Comparison of ENCODE assay signal across 1 cellular context in the genomic region with DNA sequence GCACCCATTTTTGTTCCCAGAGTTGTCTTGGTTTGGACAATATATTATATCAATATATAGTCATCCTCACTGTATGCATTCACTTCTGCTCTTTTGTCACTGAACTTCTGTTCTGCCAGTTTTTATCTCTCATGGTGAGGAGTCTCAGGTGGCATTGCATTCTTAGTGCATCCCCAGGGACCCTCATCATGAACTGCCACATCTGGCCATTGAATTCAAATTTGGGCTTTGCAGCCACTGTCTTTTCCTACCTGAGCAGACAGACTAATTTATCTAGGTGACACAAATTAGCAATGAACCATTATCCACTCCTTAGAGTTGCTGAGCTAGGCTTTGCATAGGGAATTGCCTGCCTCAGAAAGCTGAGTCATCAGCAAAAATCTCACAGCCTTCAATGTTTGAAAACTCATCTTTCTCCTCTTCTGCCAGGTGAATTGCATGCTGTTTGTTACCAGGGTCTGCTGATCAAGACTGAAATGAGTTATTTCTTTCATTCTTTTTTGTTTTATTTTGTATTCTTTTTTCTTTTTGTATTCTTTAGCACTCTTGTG.
TF ChIP-seq lines count a peak whose summit lies in the region.

No MANE protein-coding gene starts in this region.

TF ChIP-seq in K562, 482 proteins besides CTCF, POLR2A, EP300 and RAD21 (continued from another document):
- TF ChIP-seq ZBTB11 (CRISPR knock-in tag; IDR thresholded peaks at IDR 0.05): no peak
- no peak for TF ChIP-seq PCBP1 (IDR thresholded peaks at IDR 0.05; ENCODE audit: low read depth, low read length, poor library complexity, severe bottlenecking)
- no peak for TF ChIP-seq CBFB (CRISPR knock-in tag; IDR thresholded peaks at IDR 0.05)
- TF ChIP-seq HMGXB4 (CRISPR knock-in tag; IDR thresholded peaks at IDR 0.05): no peak
- no peak for TF ChIP-seq ARID3A (IDR thresholded peaks at IDR 0.05; ENCODE audit: borderline replicate concordance, low read depth, low read length)
- no peak for TF ChIP-seq ZNF444 (CRISPR knock-in tag; IDR thresholded peaks at IDR 0.05)
- no peak for TF ChIP-seq MEIS2 (IDR thresholded peaks at IDR 0.05; ENCODE audit: partially characterized antibody)
- no peak for TF ChIP-seq MEF2A (IDR thresholded peaks at IDR 0.05; ENCODE audit: control insufficient read depth, low read depth, low read length)
- peak; percentile 67 for TF ChIP-seq MAFK (IDR thresholded peaks at IDR 0.05; ENCODE audit: low read length)
- peak; percentile 68 for TF ChIP-seq NFE2 (IDR thresholded peaks at IDR 0.05; ENCODE audit: low read depth)
- TF ChIP-seq PTTG1 (tag; IDR thresholded peaks at IDR 0.05; ENCODE audit: low read depth): no peak
- TF ChIP-seq ZNF436 (CRISPR knock-in tag; IDR thresholded peaks at IDR 0.05): no peak
- TF ChIP-seq MCM5 (IDR thresholded peaks at IDR 0.05; ENCODE audit: low read depth): no peak
- TF ChIP-seq, protein P1, sequence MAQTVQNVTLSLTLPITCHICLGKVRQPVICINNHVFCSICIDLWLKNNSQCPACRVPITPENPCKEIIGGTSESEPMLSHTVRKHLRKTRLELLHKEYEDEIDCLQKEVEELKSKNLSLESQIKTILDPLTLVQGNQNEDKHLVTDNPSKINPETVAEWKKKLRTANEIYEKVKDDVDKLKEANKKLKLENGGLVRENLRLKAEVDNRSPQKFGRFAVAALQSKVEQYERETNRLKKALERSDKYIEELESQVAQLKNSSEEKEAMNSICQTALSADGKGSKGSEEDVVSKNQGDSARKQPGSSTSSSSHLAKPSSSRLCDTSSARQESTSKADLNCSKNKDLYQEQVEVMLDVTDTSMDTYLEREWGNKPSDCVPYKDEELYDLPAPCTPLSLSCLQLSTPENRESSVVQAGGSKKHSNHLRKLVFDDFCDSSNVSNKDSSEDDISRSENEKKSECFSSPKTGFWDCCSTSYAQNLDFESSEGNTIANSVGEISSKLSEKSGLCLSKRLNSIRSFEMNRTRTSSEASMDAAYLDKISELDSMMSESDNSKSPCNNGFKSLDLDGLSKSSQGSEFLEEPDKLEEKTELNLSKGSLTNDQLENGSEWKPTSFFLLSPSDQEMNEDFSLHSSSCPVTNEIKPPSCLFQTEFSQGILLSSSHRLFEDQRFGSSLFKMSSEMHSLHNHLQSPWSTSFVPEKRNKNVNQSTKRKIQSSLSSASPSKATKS (CRISPR knock-in tag; IDR thresholded peaks at IDR 0.05): no peak
- no peak for TF ChIP-seq U2AF1 (optimal IDR thresholded peaks at IDR 0.05; ENCODE audit: low read depth, low read length)
- TF ChIP-seq HINFP (tag; conservative IDR thresholded peaks at IDR 0.05; ENCODE audit: low read depth): no peak
- peak; percentile 91 for TF ChIP-seq ZNF316 (IDR thresholded peaks at IDR 0.05)
- no peak for TF ChIP-seq ZNF12 (CRISPR knock-in tag; IDR thresholded peaks at IDR 0.05)
- TF ChIP-seq MTF1 (CRISPR knock-in tag; IDR thresholded peaks at IDR 0.05; ENCODE audit: borderline replicate concordance): no peak
- peak; percentile 89 for TF ChIP-seq C11orf30 (IDR thresholded peaks at IDR 0.05; ENCODE audit: low read depth)
- peak; percentile 58; the same call in 1 of the 2 replicates for TF ChIP-seq MAFF (IDR thresholded peaks at IDR 0.05; ENCODE audit: low read length)
- no peak for TF ChIP-seq PHF21A (IDR thresholded peaks at IDR 0.05; ENCODE audit: borderline replicate concordance, low read depth)
- TF ChIP-seq ZNF274 (IDR thresholded peaks at IDR 0.05; ENCODE audit: borderline replicate concordance, low read depth, low read length): no peak
- TF ChIP-seq, protein P2, sequence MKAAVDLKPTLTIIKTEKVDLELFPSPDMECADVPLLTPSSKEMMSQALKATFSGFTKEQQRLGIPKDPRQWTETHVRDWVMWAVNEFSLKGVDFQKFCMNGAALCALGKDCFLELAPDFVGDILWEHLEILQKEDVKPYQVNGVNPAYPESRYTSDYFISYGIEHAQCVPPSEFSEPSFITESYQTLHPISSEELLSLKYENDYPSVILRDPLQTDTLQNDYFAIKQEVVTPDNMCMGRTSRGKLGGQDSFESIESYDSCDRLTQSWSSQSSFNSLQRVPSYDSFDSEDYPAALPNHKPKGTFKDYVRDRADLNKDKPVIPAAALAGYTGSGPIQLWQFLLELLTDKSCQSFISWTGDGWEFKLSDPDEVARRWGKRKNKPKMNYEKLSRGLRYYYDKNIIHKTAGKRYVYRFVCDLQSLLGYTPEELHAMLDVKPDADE (conservative IDR thresholded peaks at IDR 0.05; ENCODE audit: control insufficient read depth, low read depth, low read length): no peak
- TF ChIP-seq, protein P3, sequence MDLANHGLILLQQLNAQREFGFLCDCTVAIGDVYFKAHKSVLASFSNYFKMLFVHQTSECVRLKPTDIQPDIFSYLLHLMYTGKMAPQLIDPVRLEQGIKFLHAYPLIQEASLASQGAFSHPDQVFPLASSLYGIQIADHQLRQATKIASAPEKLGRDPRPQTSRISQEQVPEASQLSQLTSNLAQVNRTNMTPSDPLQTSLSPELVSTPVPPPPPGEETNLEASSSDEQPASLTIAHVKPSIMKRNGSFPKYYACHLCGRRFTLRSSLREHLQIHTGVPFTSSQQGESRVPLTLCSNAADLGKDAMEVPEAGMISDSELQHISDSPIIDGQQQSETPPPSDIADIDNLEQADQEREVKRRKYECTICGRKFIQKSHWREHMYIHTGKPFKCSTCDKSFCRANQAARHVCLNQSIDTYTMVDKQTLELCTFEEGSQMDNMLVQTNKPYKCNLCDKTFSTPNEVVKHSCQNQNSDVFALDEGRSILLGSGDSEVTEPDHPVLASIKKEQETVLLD (IDR thresholded peaks at IDR 0.05): no peak
